Comparison of ENCODE assay signal across 1 cellular context in the genomic region with DNA sequence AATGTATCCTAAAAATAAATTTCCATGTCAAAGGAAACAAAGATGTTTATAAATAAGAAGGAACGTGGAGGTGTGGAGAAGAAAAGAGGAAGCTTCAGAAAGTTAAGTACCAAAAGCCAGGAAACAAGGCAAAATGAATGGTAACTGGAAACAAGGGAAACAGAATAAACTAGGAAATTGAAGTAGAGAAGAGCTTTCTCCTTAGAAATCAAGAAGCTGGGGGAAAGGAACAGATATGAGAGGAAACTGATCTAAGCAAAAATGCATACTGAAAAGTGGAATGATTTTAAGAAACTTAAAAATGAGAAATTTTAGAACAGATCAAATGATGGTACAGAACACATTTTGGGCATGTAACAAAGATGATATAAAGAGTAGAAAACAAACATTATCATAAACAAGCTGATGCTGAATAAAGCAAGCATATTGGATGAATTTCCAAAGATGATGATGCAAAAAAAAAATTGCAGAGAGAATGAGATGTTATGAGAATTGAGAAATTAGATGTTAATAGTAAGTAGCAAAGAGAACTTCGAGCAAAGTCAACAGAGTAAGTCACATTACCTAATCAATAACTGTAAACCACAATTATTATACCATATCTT.
TF ChIP-seq lines count a peak whose summit lies in the region.

No MANE protein-coding gene starts in this region.

TF ChIP-seq in IMR-90, 13 proteins besides CTCF, POLR2A, EP300 and RAD21:
- no peak for TF ChIP-seq RCOR1 (IDR thresholded peaks at IDR 0.05; ENCODE audit: insufficient replicate concordance, low read length)
- TF ChIP-seq, protein P1, sequence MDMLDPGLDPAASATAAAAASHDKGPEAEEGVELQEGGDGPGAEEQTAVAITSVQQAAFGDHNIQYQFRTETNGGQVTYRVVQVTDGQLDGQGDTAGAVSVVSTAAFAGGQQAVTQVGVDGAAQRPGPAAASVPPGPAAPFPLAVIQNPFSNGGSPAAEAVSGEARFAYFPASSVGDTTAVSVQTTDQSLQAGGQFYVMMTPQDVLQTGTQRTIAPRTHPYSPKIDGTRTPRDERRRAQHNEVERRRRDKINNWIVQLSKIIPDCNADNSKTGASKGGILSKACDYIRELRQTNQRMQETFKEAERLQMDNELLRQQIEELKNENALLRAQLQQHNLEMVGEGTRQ (IDR thresholded peaks at IDR 0.05; ENCODE audit: low read depth, low read length), result no peak
- no peak for TF ChIP-seq MAFK (IDR thresholded peaks at IDR 0.05; ENCODE audit: low read depth, low read length)
